1 cellular context compared by ENCODE assay signal in the genomic region with DNA sequence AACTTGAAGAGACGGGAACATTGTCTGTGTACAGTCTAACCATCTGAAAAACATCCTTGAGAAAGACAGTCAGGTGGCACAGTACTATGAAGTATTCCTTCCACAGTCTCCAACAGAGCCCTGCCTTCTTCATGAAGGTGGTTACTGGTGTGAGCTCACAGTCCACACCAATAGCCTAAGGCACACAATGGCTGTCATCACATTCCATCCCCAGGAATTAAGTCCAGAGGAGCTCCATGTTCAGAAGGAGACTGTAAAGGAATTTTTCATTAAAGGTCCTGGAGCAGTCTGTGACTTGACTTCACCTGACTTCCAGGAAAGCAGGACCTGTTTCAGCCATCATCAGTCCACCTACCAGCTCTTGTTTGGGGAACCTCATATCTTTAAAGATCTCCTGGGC.
TF ChIP-seq lines count a peak whose summit lies in the region.

No MANE protein-coding gene starts in this region.

TF ChIP-seq in IMR-90, 13 proteins besides CTCF, POLR2A, EP300 and RAD21 (continued from another document):
- TF ChIP-seq USF2 (IDR thresholded peaks at IDR 0.05; ENCODE audit: low read depth, low read length) (no peak), NFE2L2 (IDR thresholded peaks at IDR 0.05; ENCODE audit: low read depth, low read length) (no peak), MXI1 (IDR thresholded peaks at IDR 0.05; ENCODE audit: borderline replicate concordance, low read depth, low read length) (no peak), CEBPB (IDR thresholded peaks at IDR 0.05; ENCODE audit: low read depth, low read length) (no peak)
